In the genomic region with DNA sequence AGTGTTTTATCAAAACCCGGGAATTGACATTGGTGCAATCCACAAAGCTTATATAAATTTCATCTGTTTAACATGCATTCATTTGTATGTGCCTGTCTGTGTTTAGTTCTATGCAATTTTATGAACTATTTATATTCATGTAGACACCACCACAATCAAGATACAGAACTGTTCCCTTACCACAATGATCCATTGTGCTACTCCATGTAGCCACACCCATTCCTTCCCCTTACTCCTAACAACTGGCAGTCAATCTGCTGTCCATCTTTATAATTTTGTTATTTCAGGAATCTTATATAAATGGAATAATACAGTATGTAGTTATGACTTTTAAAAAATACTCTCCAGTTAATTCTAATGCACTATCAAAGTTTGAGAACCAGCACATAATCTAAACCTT, we compare ENCODE assay signal across 26 cellular contexts.
"Had no signal": no experiment of that assay in that cellular context is flagged by ENCODE, and none has a peak within 500 bp of the region (broad histone marks: within the 10 kb centered on the region; RNA-seq: fewer than 3 reads in every experiment).

No MANE protein-coding gene starts in this region.

- DNase-seq: stimulated activated CD4-positive, alpha-beta T cell treated with anti-CD3 and anti-CD28 coated beads, Interleukin-2, amount 100 ng/mL, for 48 hours; stimulated activated CD4-positive, alpha-beta T cell treated with anti-CD3 and anti-CD28 coated beads, Interleukin-4, amount 100 ng/mL, for 1 hour; stimulated activated CD4-positive, alpha-beta T cell treated with anti-CD3 and anti-CD28 coated beads, Interleukin-4, amount 100 ng/mL, for 24 hours; stimulated activated CD4-positive, alpha-beta T cell treated with anti-CD3 and anti-CD28 coated beads, Interleukin-4, amount 100 ng/mL, for 4 hours; stimulated activated CD8-positive, alpha-beta memory T cell treated with anti-CD3 and anti-CD28 coated beads, Interleukin-4, amount 100 ng/mL, for 48 hours; stimulated activated naive B cell treated with anti-CD40 and anti-IgM and Interleukin-4, amounts not matched to agents 10 μg/mL and 1 μg/mL and 100 μg/mL, for 72 hours; stimulated activated naive CD4-positive, alpha-beta T cell; stimulated activated naive CD4-positive, alpha-beta T cell treated with Interleukin-2 at 50 U/mL for 16 hours; stimulated activated naive CD8-positive, alpha-beta T cell treated with anti-CD3 and anti-CD28 coated beads, Interleukin-15, amount 100 ng/mL, for 72 hours; stimulated activated naive CD8-positive, alpha-beta T cell treated with anti-CD3 and anti-CD28 coated beads, Interleukin-15, Interleukin-2, amounts not matched to agents 100 U/mL and 50 U/mL, for 24 hours; stomach; substantia nigra; testis; thyroid gland; tibial artery; transverse colon; trophoblast cell; upper lobe of left lung; upper lobe of right lung; uterus had no signal

- ATAC-seq: stimulated activated effector memory CD8-positive, alpha-beta T cell treated with anti-CD3 and anti-CD28 coated beads, Interleukin-12 subunit alpha, Interleukin-12 subunit beta, amount 100 ng/mL, for 72 hours; stimulated activated memory B cell treated with anti-CD40 and anti-IgM and Interleukin-4, amounts not matched to agents 10 μg/mL and 1 μg/mL and 100 μg/mL, for 72 hours; stimulated activated naive B cell treated with anti-CD40 and anti-IgM and Interleukin-4, amounts not matched to agents 10 μg/mL and 1 μg/mL and 100 μg/mL, for 72 hours; stimulated activated naive CD8-positive, alpha-beta T cell treated with anti-CD3 and anti-CD28 coated beads, Interleukin-15, amount 100 ng/mL, for 72 hours; stimulated activated naive CD8-positive, alpha-beta T cell treated with anti-CD3 and anti-CD28 coated beads, Interleukin-15, Interleukin-2, amounts not matched to agents 100 U/mL and 50 U/mL, for 24 hours; upper lobe of right lung had no signal

- H3K36me3 ChIP-seq: stomach, suprapubic skin, thoracic aorta, thyroid gland, tibial artery, tibial nerve, transverse colon, upper lobe of left lung, upper lobe of right lung, uterus, vagina had no signal

- H3K9me3 ChIP-seq: suprapubic skin, testis, thoracic aorta, thyroid gland, tibial artery, tibial nerve, transverse colon, upper lobe of left lung, upper lobe of right lung, uterus, vagina had no signal

- H3K4me3 ChIP-seq: stomach, suprapubic skin, testis, thoracic aorta, thyroid gland, tibial artery, tibial nerve, transverse colon, upper lobe of left lung, upper lobe of right lung, uterus, vagina had no signal

- H3K27me3 ChIP-seq: stomach, suprapubic skin, testis, thyroid gland, tibial artery, tibial nerve, transverse colon, upper lobe of left lung, upper lobe of right lung, uterus, vagina had no signal

- H3K27ac ChIP-seq: stomach, suprapubic skin, testis, thoracic aorta, thyroid gland, tibial artery, tibial nerve, transverse colon, upper lobe of left lung, upper lobe of right lung, uterus, vagina had no signal

- H3K4me1 ChIP-seq: stomach, suprapubic skin, testis, thyroid gland, tibial artery, tibial nerve, transverse colon, upper lobe of left lung, upper lobe of right lung, uterus, vagina had no signal
